16 cellular contexts compared by ENCODE assay signal in the genomic region with DNA sequence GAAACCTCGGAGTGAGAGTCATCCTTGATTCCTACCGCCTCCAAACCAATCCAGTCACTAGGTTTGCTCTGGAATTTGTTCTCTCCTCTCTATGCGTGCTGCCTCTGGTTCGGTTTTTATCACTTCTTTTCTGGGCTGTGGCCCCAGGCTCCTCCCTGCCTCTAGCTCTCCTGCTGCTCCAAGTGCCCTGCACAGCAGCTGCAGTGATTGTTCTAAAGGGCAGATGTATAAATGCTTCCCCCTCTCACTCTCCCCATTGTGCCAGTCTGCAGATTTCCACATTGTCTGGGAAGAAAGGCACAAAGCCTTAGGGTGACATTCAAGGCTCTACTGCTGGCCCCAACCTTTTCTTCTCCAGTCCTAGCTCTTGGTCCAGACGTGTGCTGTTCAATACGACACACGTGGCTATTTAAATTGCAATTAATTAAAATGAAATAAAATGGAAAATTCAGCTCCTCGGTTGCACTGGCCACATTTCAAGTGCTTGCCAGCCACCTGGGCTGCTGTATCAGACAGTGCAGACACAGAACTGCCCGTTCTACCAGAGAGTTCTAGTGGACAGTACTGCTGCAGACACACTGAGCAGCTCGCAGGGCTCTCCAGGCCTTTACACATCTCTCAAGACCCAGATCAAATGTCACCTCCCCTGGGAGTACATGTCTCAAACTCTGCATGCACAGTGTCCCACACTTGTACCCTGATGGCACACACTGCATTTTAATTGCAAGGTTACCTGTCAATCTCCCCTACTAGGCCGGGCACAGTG. TPM values are rescaled to one million over a fixed set of nuclear protein-coding genes. Genes with fewer than 3 reads are reported as not detected.
DNase-seq lines count a peak whose midpoint lies in the region; ATAC-seq and TF ChIP-seq lines count a peak whose summit lies in the region.
"Had no signal": no experiment of that assay in that cellular context is flagged by ENCODE, and none has a peak within 500 bp of the region (broad histone marks: within the 10 kb centered on the region; RNA-seq: fewer than 3 reads in every experiment).

No MANE protein-coding gene starts in this region.

- POLR2A ChIA-PET in activated CD8-positive, alpha-beta T cell treated with anti-CD3 and anti-CD28 coated beads for 36 hours (lab: Charles Lee), result no interaction called here

- peaks cover 11% of the 10 kb centered on the region for H3K4me1 Mint-ChIP-seq in activated CD8-positive, alpha-beta T cell treated with anti-CD3 and anti-CD28 coated beads for 36 hours (ENCODE audit: low read depth)

- peak; percentile 38 for DNase-seq in AG20443 (ENCODE audit: low spot score)
- DNase-seq in NCI-H146 treated with DMSO at 0.1 percent for 48 hours (lab: John Stamatoyannopoulos, UW; ENCODE audit: unreplicated experiment), result peak; percentile 8
- DNase-seq in astrocyte of the spinal cord (ENCODE audit: low read depth, low spot score), result peak; percentile 40
- DNase-seq in medulla oblongata (ENCODE audit: extremely low spot score), result peak; percentile 77
- no peak for DNase-seq in omental fat pad (ENCODE audit: low spot score)
- DNase-seq in activated CD8-positive, alpha-beta T cell treated with anti-CD3 and anti-CD28 coated beads for 36 hours, result no peak
- no peak for DNase-seq in NCI-H2029 treated with DMSO at 0.1 percent for 48 hours (lab: John Stamatoyannopoulos, UW)
- DNase-seq: activated CD4-positive, CD25-positive, alpha-beta regulatory T cell; immature natural killer cell; naive B cell; NCI-H446 treated with DMSO at 0.1 percent for 48 hours; SHP77; uterus had no signal

- TF ChIP-seq CTCF in astrocyte of the spinal cord (IDR thresholded peaks at IDR 0.05; ENCODE audit: low read depth, low read length), result no peak
- TF ChIP-seq CTCF in omental fat pad (IDR thresholded peaks at IDR 0.05), result no peak
- no peak for TF ChIP-seq CTCF in activated CD8-positive, alpha-beta T cell treated with anti-CD3 and anti-CD28 coated beads for 36 hours (IDR thresholded peaks at IDR 0.05)

- in situ Hi-C loops in astrocyte of the spinal cord (cut with HindIII; ENCODE audit: low sequenced_read_pairs), result no loop called here

- no peaks in the 10 kb centered on the region for H3K9me3 Mint-ChIP-seq in activated CD8-positive, alpha-beta T cell treated with anti-CD3 and anti-CD28 coated beads for 36 hours
- H3K9me3 Mint-ChIP-seq: activated T-helper 1 cell treated with anti-CD3 and anti-CD28 coated beads, Interleukin-12 subunit alpha, Interleukin-12 subunit beta, Interleukin-2, Interleukin-4 antibody, amounts not matched to agents 30 ng/mL and 10 ng/mL and 1 ng/mL, durations not matched to agents 14 hours and 24 hours and 36 hours; immature natural killer cell had no signal

- H3K4me3 Mint-ChIP-seq in activated CD8-positive, alpha-beta T cell treated with anti-CD3 and anti-CD28 coated beads for 36 hours, result no peak overlapping the region
- H3K4me3 Mint-ChIP-seq: activated T-helper 1 cell treated with anti-CD3 and anti-CD28 coated beads, Interleukin-12 subunit alpha, Interleukin-12 subunit beta, Interleukin-2, Interleukin-4 antibody, amounts not matched to agents 30 ng/mL and 10 ng/mL and 1 ng/mL, durations not matched to agents 14 hours and 24 hours and 36 hours; immature natural killer cell had no signal

- no peaks in the 10 kb centered on the region for H3K27me3 Mint-ChIP-seq in activated CD8-positive, alpha-beta T cell treated with anti-CD3 and anti-CD28 coated beads for 36 hours
- H3K27me3 Mint-ChIP-seq: naive B cell had no signal

- intact Hi-C loops in activated CD8-positive, alpha-beta T cell treated with anti-CD3 and anti-CD28 coated beads for 36 hours (cut with micrococcal nuclease), result no loop called here

- H3K4me3 ChIP-seq in astrocyte of the spinal cord (ENCODE audit: low read depth, low read length), result no peak overlapping the region
- H3K4me3 ChIP-seq: cardiac muscle cell, uterus had no signal

- no peaks in the 10 kb centered on the region for H3K36me3 Mint-ChIP-seq in activated CD8-positive, alpha-beta T cell treated with anti-CD3 and anti-CD28 coated beads for 36 hours (ENCODE audit: low read depth)

- ATAC-seq in omental fat pad (ENCODE audit: low FRiP score) (no peak), HG03521 (IDR thresholded peaks at IDR 0.05; ENCODE audit: unreplicated experiment) (no peak)
- no peak for ATAC-seq in activated CD8-positive, alpha-beta T cell treated with anti-CD3 and anti-CD28 coated beads for 36 hours

- CTCF ChIA-PET in activated CD8-positive, alpha-beta T cell treated with anti-CD3 and anti-CD28 coated beads for 36 hours (lab: Charles Lee), result no interaction called here

- no peak overlapping the region for H3K27ac Mint-ChIP-seq in activated CD8-positive, alpha-beta T cell treated with anti-CD3 and anti-CD28 coated beads for 36 hours
- H3K27ac Mint-ChIP-seq: activated T-helper 1 cell treated with anti-CD3 and anti-CD28 coated beads, Interleukin-12 subunit alpha, Interleukin-12 subunit beta, Interleukin-2, Interleukin-4 antibody, amounts not matched to agents 30 ng/mL and 10 ng/mL and 1 ng/mL, durations not matched to agents 14 hours and 24 hours and 36 hours had no signal

RNA-seq across cellular contexts. Expression of a gene that starts 12.4 kb away (rescaled TPM):
- 1 to 10 TPM; 2.7 to 6.3 (median 3.6) TPM for total RNA-seq in omental fat pad
- total RNA-seq in activated CD8-positive, alpha-beta T cell treated with anti-CD3 and anti-CD28 coated beads for 36 hours, result 1 to 10 TPM; 3.8 to 5.2 TPM

Comparison
In these comparisons a context has a peak if more than half of its experiments do, and no peak if none do; other contexts are left out.
1. DNase-seq: peak in AG20443 (single experiment), NCI-H146 treated with DMSO at 0.1 percent for 48 hours (single experiment), astrocyte of the spinal cord (single experiment) and medulla oblongata (single experiment); none in omental fat pad (single experiment), activated CD8-positive, alpha-beta T cell treated with anti-CD3 and anti-CD28 coated beads for 36 hours (single experiment) and NCI-H2029 treated with DMSO at 0.1 percent for 48 hours (single experiment).